Comparison of ENCODE assay signal across 23 cellular contexts in the genomic region with DNA sequence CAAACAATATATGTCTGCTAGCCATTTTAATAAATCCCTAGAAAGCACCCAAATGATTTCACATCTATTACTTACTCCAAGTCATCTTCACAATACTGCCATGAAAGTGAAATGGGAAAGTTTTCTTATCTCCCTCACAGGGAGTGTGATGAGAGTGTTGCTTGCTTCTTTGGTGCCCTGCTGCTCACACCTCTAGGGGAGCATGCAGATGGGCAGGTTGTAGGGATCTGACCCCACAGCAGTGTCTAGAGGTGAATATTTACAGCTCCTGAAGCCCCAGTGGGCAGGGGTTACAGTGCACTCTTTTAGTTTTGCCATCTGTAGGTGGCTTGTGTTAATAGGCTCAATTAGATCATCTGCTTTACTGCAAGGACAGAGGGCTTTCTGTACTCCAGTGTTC.
DNase-seq lines count a peak whose midpoint lies in the region; ATAC-seq and TF ChIP-seq lines count a peak whose summit lies in the region.
"Had no signal": no experiment of that assay in that cellular context is flagged by ENCODE, and none has a peak within 500 bp of the region (broad histone marks: within the 10 kb centered on the region; RNA-seq: fewer than 3 reads in every experiment).

No MANE protein-coding gene starts in this region.

- peaks cover 30% of the 10 kb centered on the region for H3K9me3 Mint-ChIP-seq in endodermal cell
- peaks cover 10 to 17% of the 10 kb centered on the region in 2 donors for H3K9me3 Mint-ChIP-seq in stimulated activated naive CD8-positive, alpha-beta T cell treated with anti-CD3 and anti-CD28 coated beads, Interleukin-15, amount 100 ng/mL, for 72 hours

- H3K4me3 Mint-ChIP-seq in endodermal cell: no peak overlapping the region
- H3K4me3 Mint-ChIP-seq in stimulated activated naive CD8-positive, alpha-beta T cell treated with anti-CD3 and anti-CD28 coated beads, Interleukin-15, amount 100 ng/mL, for 72 hours: no peak overlapping the region
- H3K4me3 Mint-ChIP-seq: CD14-positive monocyte; CD4-positive, alpha-beta memory T cell; CD4-positive, CD25-positive, alpha-beta regulatory T cell had no signal

- H3K36me3 ChIP-seq in endodermal cell (ENCODE audit: control insufficient read depth, insufficient read depth, low read length) (no peaks in the 10 kb centered on the region), SK-N-SH (replicated peaks in 1 of 2; ENCODE audit: control insufficient read depth in 1 of 2, insufficient read depth in 2 of 2, low read length in 1 of 2) (no peaks in the 10 kb centered on the region)
- H3K36me3 ChIP-seq: BE2C, BLaER1 had no signal

- TF ChIP-seq EP300 in SK-N-SH (IDR thresholded peaks at IDR 0.05; ENCODE audit: borderline replicate concordance in 1 of 2, low read depth in 1 of 2, low read length in 1 of 2): no peak

- no peaks in the 10 kb centered on the region for H3K9me2 ChIP-seq in SK-N-SH

- peak; percentile 38 for TF ChIP-seq CTCF in endodermal cell (conservative IDR thresholded peaks at IDR 0.05)
- no peak for TF ChIP-seq CTCF in SK-N-SH (IDR thresholded peaks at IDR 0.05)

- no peak overlapping the region for H3K4me3 ChIP-seq in endodermal cell (ENCODE audit: low read length)
- H3K4me3 ChIP-seq in SK-N-SH (ENCODE audit: low read depth in 2 of 2, low read length in 1 of 2): no peak overlapping the region
- H3K4me3 ChIP-seq: BLaER1 had no signal

- H3K27ac ChIP-seq in endodermal cell (ENCODE audit: low read depth, low read length): no peak overlapping the region
- H3K27ac ChIP-seq in SK-N-SH (ENCODE audit: low read depth in 2 of 2, low read length in 1 of 2): no peak overlapping the region
- H3K27ac ChIP-seq: BLaER1 had no signal

- H3K27me3 ChIP-seq in endodermal cell (ENCODE audit: control insufficient read depth, insufficient read depth, low read length, poor library complexity, severe bottlenecking): peaks cover 36% of the 10 kb centered on the region
- H3K27me3 ChIP-seq in SK-N-SH (ENCODE audit: insufficient read depth): no peaks in the 10 kb centered on the region
- H3K27me3 ChIP-seq: BE2C, BLaER1 had no signal

- no peak overlapping the region for H3K27ac Mint-ChIP-seq in endodermal cell
- H3K27ac Mint-ChIP-seq in stimulated activated naive CD8-positive, alpha-beta T cell treated with anti-CD3 and anti-CD28 coated beads, Interleukin-15, amount 100 ng/mL, for 72 hours: no peak overlapping the region
- H3K27ac Mint-ChIP-seq: CD4-positive, alpha-beta memory T cell; CD4-positive, CD25-positive, alpha-beta regulatory T cell; CD8-positive, alpha-beta memory T cell had no signal

- H4K20me1 ChIP-seq in SK-N-SH (ENCODE audit: insufficient read depth): no peaks in the 10 kb centered on the region
- H4K20me1 ChIP-seq: BLaER1 had no signal

- ATAC-seq in stimulated activated naive CD8-positive, alpha-beta T cell treated with anti-CD3 and anti-CD28 coated beads, Interleukin-15, amount 100 ng/mL, for 72 hours: no peak

- H3F3A ChIP-seq in SK-N-SH (replicated peaks; ENCODE audit: insufficient read depth): no peaks in the 10 kb centered on the region

- peaks cover 56% of the 10 kb centered on the region for H3K27me3 Mint-ChIP-seq in endodermal cell (ENCODE audit: insufficient read depth)
- no peaks in the 10 kb centered on the region for H3K27me3 Mint-ChIP-seq in stimulated activated naive CD8-positive, alpha-beta T cell treated with anti-CD3 and anti-CD28 coated beads, Interleukin-15, amount 100 ng/mL, for 72 hours
- H3K27me3 Mint-ChIP-seq: CD4-positive, alpha-beta memory T cell; CD4-positive, CD25-positive, alpha-beta regulatory T cell; CD8-positive, alpha-beta memory T cell had no signal

- POLR2A ChIA-PET in SK-N-SH (lab: Yijun Ruan, JAX): no interaction called here

- DNase-seq in NCI-H82 (lab: John Stamatoyannopoulos, UW) (peak; percentile 49), NCI-H82 treated with DMSO at 0.1 percent for 48 hours (lab: John Stamatoyannopoulos, UW; ENCODE audit: unreplicated experiment) (peak; percentile 3), endodermal cell (peak; percentile 54), mesenteric fat pad (ENCODE audit: low spot score) (no peak), SK-N-SH (no peak)
- DNase-seq in stimulated activated naive CD8-positive, alpha-beta T cell treated with anti-CD3 and anti-CD28 coated beads, Interleukin-15, amount 100 ng/mL, for 72 hours: no peak
- DNase-seq: 8988T; ACHN; BE2C; C1 segment of cervical spinal cord; CD4-positive, alpha-beta memory T cell; CD4-positive, CD25-positive, alpha-beta regulatory T cell; CD8-positive, alpha-beta memory T cell; COR-L47; DMS 273 treated with DMSO at 0.1 percent for 48 hours; DMS153; DMS53; DMS79; DND-41; EL; GDM1 had no signal

- H3K79me2 ChIP-seq in SK-N-SH (ENCODE audit: insufficient read depth): no peaks in the 10 kb centered on the region

- H2AFZ ChIP-seq in SK-N-SH (ENCODE audit: low read depth): no peak overlapping the region

- H3K9me3 ChIP-seq in endodermal cell (ENCODE audit: control insufficient read depth, low read length): peaks cover 34% of the 10 kb centered on the region
- no peaks in the 10 kb centered on the region for H3K9me3 ChIP-seq in SK-N-SH
- H3K9me3 ChIP-seq: BE2C had no signal

- CTCF ChIA-PET in SK-N-SH (lab: Yijun Ruan, JAX): no interaction called here

- peaks cover 32% of the 10 kb centered on the region for H3K4me1 Mint-ChIP-seq in endodermal cell
- no peaks in the 10 kb centered on the region for H3K4me1 Mint-ChIP-seq in stimulated activated naive CD8-positive, alpha-beta T cell treated with anti-CD3 and anti-CD28 coated beads, Interleukin-15, amount 100 ng/mL, for 72 hours
- H3K4me1 Mint-ChIP-seq: CD14-positive monocyte; CD4-positive, alpha-beta memory T cell; CD8-positive, alpha-beta memory T cell had no signal

- peaks cover 28% of the 10 kb centered on the region for H3K36me3 Mint-ChIP-seq in endodermal cell (ENCODE audit: low read depth)
- H3K36me3 Mint-ChIP-seq: CD14-positive monocyte; CD4-positive, alpha-beta memory T cell; CD4-positive, CD25-positive, alpha-beta regulatory T cell; CD8-positive, alpha-beta memory T cell had no signal

- TF ChIP-seq RAD21 in SK-N-SH (IDR thresholded peaks at IDR 0.05; ENCODE audit: low read length): no peak

- H3K4me2 ChIP-seq in SK-N-SH: no peak overlapping the region
- H3K4me2 ChIP-seq: BLaER1 had no signal

- H3K4me1 ChIP-seq in endodermal cell (ENCODE audit: control insufficient read depth, insufficient read depth, low read length) (peaks cover 20% of the 10 kb centered on the region), SK-N-SH (ENCODE audit: control insufficient read depth in 1 of 2, insufficient read depth in 2 of 2, low read depth in 1 of 2, low read length in 1 of 2) (no peaks in the 10 kb centered on the region)
- H3K4me1 ChIP-seq: BE2C had no signal

- no peak overlapping the region for H3K9ac ChIP-seq in endodermal cell (ENCODE audit: extremely low read depth, low read length, poor library complexity, severe bottlenecking)
- no peak overlapping the region for H3K9ac ChIP-seq in SK-N-SH
- H3K9ac ChIP-seq: BLaER1 had no signal

TF ChIP-seq in SK-N-SH, 30 proteins besides CTCF, POLR2A, EP300 and RAD21:
- no peak for TF ChIP-seq RXRA (IDR thresholded peaks at IDR 0.05; ENCODE audit: borderline replicate concordance, low read depth)
- TF ChIP-seq FOSL2 (IDR thresholded peaks at IDR 0.05; ENCODE audit: borderline replicate concordance, low read depth): no peak
- TF ChIP-seq YY1 (IDR thresholded peaks at IDR 0.05; ENCODE audit: low read depth): no peak
- TF ChIP-seq FOXJ3 (CRISPR knock-in tag; IDR thresholded peaks at IDR 0.05): no peak
- TF ChIP-seq POLR2AphosphoS5 (IDR thresholded peaks at IDR 0.05; ENCODE audit: low read depth, low read length): no peak
- TF ChIP-seq FOXM1 (IDR thresholded peaks at IDR 0.05; ENCODE audit: low read depth): no peak

Comparison
In these comparisons a context has a peak if more than half of its experiments do, and no peak if none do; other contexts are left out.
1. DNase-seq: peak in NCI-H82 (single experiment), NCI-H82 treated with DMSO at 0.1 percent for 48 hours (single experiment) and endodermal cell (single experiment); none in mesenteric fat pad (single experiment), SK-N-SH (single experiment) and stimulated activated naive CD8-positive, alpha-beta T cell treated with anti-CD3 and anti-CD28 coated beads, Interleukin-15, amount 100 ng/mL, for 72 hours (0 of 2).